39 cellular contexts compared by ENCODE assay signal in the genomic region with DNA sequence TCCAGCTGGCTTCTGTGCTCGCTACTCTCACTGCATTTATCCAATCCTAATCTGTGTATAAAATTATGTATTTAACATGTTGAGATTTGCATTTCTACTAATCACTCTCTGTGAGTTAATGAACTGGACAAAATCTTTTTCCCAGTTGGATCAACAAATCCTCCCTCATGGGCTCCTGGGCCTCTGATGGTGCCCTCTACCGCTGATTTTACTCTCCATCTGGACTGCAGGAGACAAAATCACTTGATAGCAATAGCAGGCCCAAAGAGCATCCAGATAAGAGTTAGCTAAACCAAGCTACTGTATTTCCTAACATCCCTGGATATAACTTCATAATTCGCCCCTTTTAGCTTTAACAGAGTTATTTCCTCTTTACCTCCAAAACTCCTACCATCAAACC. TPM values are rescaled to one million over a fixed set of nuclear protein-coding genes. Genes with fewer than 3 reads are reported as not detected.
"Had no signal": no experiment of that assay in that cellular context is flagged by ENCODE, and none has a peak within 500 bp of the region (broad histone marks: within the 10 kb centered on the region; RNA-seq: fewer than 3 reads in every experiment).

No MANE protein-coding gene starts in this region.

- H3K9me3 Mint-ChIP-seq: activated B cell treated with CpG ODN at 0.5 μM for 24 hours; activated CD8-positive, alpha-beta T cell treated with anti-CD3 and anti-CD28 coated beads for 36 hours; activated naive CD4-positive, alpha-beta T cell treated with anti-CD3 and anti-CD28 coated beads, Interleukin-2, amount 50 U/mL, for 24 hours; activated naive CD8-positive, alpha-beta T cell treated with anti-CD3 and anti-CD28 coated beads, Interleukin-2, amount 50 U/mL, for 24 hours; activated T-helper 1 cell treated with anti-CD3 and anti-CD28 coated beads, Interleukin-12 subunit alpha, Interleukin-12 subunit beta, Interleukin-2, Interleukin-4 antibody, amounts not matched to agents 30 ng/mL and 10 ng/mL and 1 ng/mL, durations not matched to agents 14 hours and 24 hours and 36 hours; activated T-helper 2 cell treated with anti-CD3 and anti-CD28 coated beads, Interferon-gamma antibody, Interleukin-2, Interleukin-4, amounts not matched to agents 10 μg/mL and 5 μg/mL and 100 μg/mL, durations not matched to agents 14 hours and 24 hours and 36 hours; dendritic cell treated with granulocyte-macrophage colony-stimulating factor and Interleukin-4, amounts not matched to agents 40 ng/mL and 50 ng/mL, for 4 days; T-helper 2 cell treated with Interferon-gamma antibody and Interleukin-4, amounts not matched to agents 5 μg/mL and 100 μg/mL, for 36 hours had no signal

- H3K4me3 Mint-ChIP-seq: activated B cell treated with CpG ODN at 0.5 μM for 24 hours; activated CD8-positive, alpha-beta memory T cell treated with anti-CD3 and anti-CD28 coated beads, Interleukin-2, amount 10 ng/mL, durations not matched to agents 7 days and 5 days; activated CD8-positive, alpha-beta T cell treated with anti-CD3 and anti-CD28 coated beads for 36 hours; activated naive CD4-positive, alpha-beta T cell treated with anti-CD3 and anti-CD28 coated beads for 36 hours; activated naive CD4-positive, alpha-beta T cell treated with anti-CD3 and anti-CD28 coated beads, Interleukin-2, amount 50 U/mL, for 24 hours; activated naive CD8-positive, alpha-beta T cell treated with anti-CD3 and anti-CD28 coated beads for 36 hours; activated naive CD8-positive, alpha-beta T cell treated with anti-CD3 and anti-CD28 coated beads, Interleukin-2, amount 50 U/mL, for 24 hours; activated T-helper 1 cell treated with anti-CD3 and anti-CD28 coated beads, Interleukin-12 subunit alpha, Interleukin-12 subunit beta, Interleukin-2, Interleukin-4 antibody, amounts not matched to agents 30 ng/mL and 10 ng/mL and 1 ng/mL, durations not matched to agents 14 hours and 24 hours and 36 hours; central memory CD8-positive, alpha-beta T cell; dendritic cell treated with granulocyte-macrophage colony-stimulating factor and Interleukin-4, amounts not matched to agents 40 ng/mL and 50 ng/mL, for 4 days; effector memory CD8-positive, alpha-beta T cell; T-helper 17 cell; T-helper 2 cell treated with Interferon-gamma antibody and Interleukin-4, amounts not matched to agents 5 μg/mL and 100 μg/mL, for 36 hours had no signal

- H3K27me3 Mint-ChIP-seq: activated B cell treated with CpG ODN at 0.5 μM for 24 hours; activated CD8-positive, alpha-beta memory T cell treated with anti-CD3 and anti-CD28 coated beads, Interleukin-2, amount 10 ng/mL, durations not matched to agents 7 days and 5 days; activated CD8-positive, alpha-beta T cell treated with anti-CD3 and anti-CD28 coated beads for 36 hours; activated naive CD4-positive, alpha-beta T cell treated with anti-CD3 and anti-CD28 coated beads, Interleukin-2, amount 50 U/mL, for 24 hours; activated naive CD8-positive, alpha-beta T cell treated with anti-CD3 and anti-CD28 coated beads for 36 hours; activated naive CD8-positive, alpha-beta T cell treated with anti-CD3 and anti-CD28 coated beads, Interleukin-2, amount 50 U/mL, for 24 hours; central memory CD8-positive, alpha-beta T cell; dendritic cell treated with granulocyte-macrophage colony-stimulating factor and Interleukin-4, amounts not matched to agents 40 ng/mL and 50 ng/mL, for 4 days; effector memory CD8-positive, alpha-beta T cell; T-helper 17 cell had no signal

- H3K27ac Mint-ChIP-seq: activated B cell treated with CpG ODN at 0.5 μM for 24 hours; activated CD8-positive, alpha-beta memory T cell treated with anti-CD3 and anti-CD28 coated beads, Interleukin-2, amount 10 ng/mL, durations not matched to agents 7 days and 5 days; activated CD8-positive, alpha-beta T cell treated with anti-CD3 and anti-CD28 coated beads for 36 hours; activated naive CD4-positive, alpha-beta T cell treated with anti-CD3 and anti-CD28 coated beads for 36 hours; activated naive CD4-positive, alpha-beta T cell treated with anti-CD3 and anti-CD28 coated beads, Interleukin-2, amount 50 U/mL, for 24 hours; activated naive CD8-positive, alpha-beta T cell treated with anti-CD3 and anti-CD28 coated beads for 36 hours; activated naive CD8-positive, alpha-beta T cell treated with anti-CD3 and anti-CD28 coated beads, Interleukin-2, amount 50 U/mL, for 24 hours; activated T-helper 1 cell treated with anti-CD3 and anti-CD28 coated beads, Interleukin-12 subunit alpha, Interleukin-12 subunit beta, Interleukin-2, Interleukin-4 antibody, amounts not matched to agents 30 ng/mL and 10 ng/mL and 1 ng/mL, durations not matched to agents 14 hours and 24 hours and 36 hours; activated T-helper 2 cell treated with anti-CD3 and anti-CD28 coated beads, Interferon-gamma antibody, Interleukin-2, Interleukin-4, amounts not matched to agents 10 μg/mL and 5 μg/mL and 100 μg/mL, durations not matched to agents 14 hours and 24 hours and 36 hours; dendritic cell treated with granulocyte-macrophage colony-stimulating factor and Interleukin-4, amounts not matched to agents 40 ng/mL and 50 ng/mL, for 4 days; effector memory CD8-positive, alpha-beta T cell; T-helper 17 cell; T-helper 2 cell treated with Interferon-gamma antibody and Interleukin-4, amounts not matched to agents 5 μg/mL and 100 μg/mL, for 36 hours had no signal

- H3K4me1 Mint-ChIP-seq: activated CD8-positive, alpha-beta memory T cell treated with anti-CD3 and anti-CD28 coated beads, Interleukin-2, amount 10 ng/mL, durations not matched to agents 7 days and 5 days; activated naive CD4-positive, alpha-beta T cell treated with anti-CD3 and anti-CD28 coated beads, Interleukin-2, amount 50 U/mL, for 24 hours; activated naive CD8-positive, alpha-beta T cell treated with anti-CD3 and anti-CD28 coated beads for 36 hours; activated naive CD8-positive, alpha-beta T cell treated with anti-CD3 and anti-CD28 coated beads, Interleukin-2, amount 50 U/mL, for 24 hours; central memory CD8-positive, alpha-beta T cell; T-helper 17 cell had no signal

- H3K36me3 Mint-ChIP-seq: activated CD8-positive, alpha-beta memory T cell treated with anti-CD3 and anti-CD28 coated beads, Interleukin-2, amount 10 ng/mL, durations not matched to agents 7 days and 5 days; activated naive CD4-positive, alpha-beta T cell treated with anti-CD3 and anti-CD28 coated beads, Interleukin-2, amount 50 U/mL, for 24 hours; activated naive CD8-positive, alpha-beta T cell treated with anti-CD3 and anti-CD28 coated beads for 36 hours had no signal

- DNase-seq: activated B cell treated with CpG ODN at 0.5 μM for 24 hours; activated CD4-positive, alpha-beta T cell treated with anti-CD3 and anti-CD28 coated beads for 48 hours; activated CD4-positive, alpha-beta T cell treated with anti-CD3 and anti-CD28 coated beads, Interleukin-2, amount 50 U/mL, for 1 hour; activated CD4-positive, alpha-beta T cell treated with anti-CD3 and anti-CD28 coated beads, Interleukin-2, amount 50 U/mL, for 48 hours; activated CD8-positive, alpha-beta memory T cell treated with anti-CD3 and anti-CD28 coated beads, Interleukin-2, amount 10 ng/mL, durations not matched to agents 7 days and 5 days; activated CD8-positive, alpha-beta memory T cell treated with anti-CD3 and anti-CD28 coated beads, Interleukin-2, amount 50 U/mL, for 4 hours; activated CD8-positive, alpha-beta T cell treated with anti-CD3 and anti-CD28 coated beads for 36 hours; activated effector memory CD4-positive, alpha-beta T cell treated with anti-CD3 and anti-CD28 coated beads, Interleukin-2, amount 50 U/mL, for 16 hours; activated naive CD4-positive, alpha-beta T cell treated with anti-CD3 and anti-CD28 coated beads for 36 hours; activated naive CD8-positive, alpha-beta T cell treated with anti-CD3 and anti-CD28 coated beads for 36 hours; activated naive CD8-positive, alpha-beta T cell treated with anti-CD3 and anti-CD28 coated beads, Interleukin-2, amount 50 U/mL, for 24 hours; activated T-cell treated with anti-CD3 and anti-CD28 coated beads, Interleukin-2, amount 50 U/mL, for 1 hour; activated T-cell treated with anti-CD3 and anti-CD28 coated beads, Interleukin-2, amount 50 U/mL, for 48 hours; adrenal gland; brain microvascular endothelial cell; dorsolateral prefrontal cortex; effector CD4-positive, alpha-beta T cell; effector memory CD8-positive, alpha-beta T cell; erythroblast; foreskin keratinocyte; gastrocnemius medialis; glutamatergic neuron; heart left ventricle; T-helper 1 cell; T-helper 17 cell; T1000; WERI-Rb-1 had no signal

RNA-seq across cellular contexts. Expression of a gene that starts 14.4 kb away (rescaled TPM):
- total RNA-seq: activated B cell treated with CpG ODN at 0.5 μM for 24 hours; activated CD8-positive, alpha-beta memory T cell treated with anti-CD3 and anti-CD28 coated beads for 36 hours; activated CD8-positive, alpha-beta memory T cell treated with anti-CD3 and anti-CD28 coated beads, Interleukin-2, amount 10 ng/mL, durations not matched to agents 7 days and 5 days; activated CD8-positive, alpha-beta T cell treated with anti-CD3 and anti-CD28 coated beads for 36 hours; activated naive CD4-positive, alpha-beta T cell treated with anti-CD3 and anti-CD28 coated beads for 36 hours; activated naive CD8-positive, alpha-beta T cell treated with anti-CD3 and anti-CD28 coated beads for 36 hours; activated T-helper 1 cell treated with anti-CD3 and anti-CD28 coated beads, Interleukin-12 subunit alpha, Interleukin-12 subunit beta, Interleukin-2, Interleukin-4 antibody, amounts not matched to agents 30 ng/mL and 10 ng/mL and 1 ng/mL, durations not matched to agents 14 hours and 24 hours and 36 hours; activated T-helper 2 cell treated with anti-CD3 and anti-CD28 coated beads, Interferon-gamma antibody, Interleukin-2, Interleukin-4, amounts not matched to agents 10 μg/mL and 5 μg/mL and 100 μg/mL, durations not matched to agents 14 hours and 24 hours and 36 hours; ascending aorta; bronchial epithelial cell; cardiac septum; cerebellum; dorsolateral prefrontal cortex; esophagus muscularis mucosa; foreskin keratinocyte; gastrocnemius medialis; heart left ventricle; T-helper 17 cell had no signal
- polyA plus RNA-seq: foreskin keratinocyte had no signal

RNA-seq across cellular contexts. Expression of a gene that starts 47.8 kb away (rescaled TPM):
- total RNA-seq: activated B cell treated with CpG ODN at 0.5 μM for 24 hours; activated CD8-positive, alpha-beta memory T cell treated with anti-CD3 and anti-CD28 coated beads for 36 hours; activated CD8-positive, alpha-beta memory T cell treated with anti-CD3 and anti-CD28 coated beads, Interleukin-2, amount 10 ng/mL, durations not matched to agents 7 days and 5 days; activated CD8-positive, alpha-beta T cell treated with anti-CD3 and anti-CD28 coated beads for 36 hours; activated naive CD4-positive, alpha-beta T cell treated with anti-CD3 and anti-CD28 coated beads for 36 hours; activated naive CD8-positive, alpha-beta T cell treated with anti-CD3 and anti-CD28 coated beads for 36 hours; activated T-helper 1 cell treated with anti-CD3 and anti-CD28 coated beads, Interleukin-12 subunit alpha, Interleukin-12 subunit beta, Interleukin-2, Interleukin-4 antibody, amounts not matched to agents 30 ng/mL and 10 ng/mL and 1 ng/mL, durations not matched to agents 14 hours and 24 hours and 36 hours; activated T-helper 2 cell treated with anti-CD3 and anti-CD28 coated beads, Interferon-gamma antibody, Interleukin-2, Interleukin-4, amounts not matched to agents 10 μg/mL and 5 μg/mL and 100 μg/mL, durations not matched to agents 14 hours and 24 hours and 36 hours; ascending aorta; bronchial epithelial cell; cardiac septum; cerebellum; dorsolateral prefrontal cortex; esophagus muscularis mucosa; foreskin keratinocyte; T-helper 17 cell had no signal
- polyA plus RNA-seq: foreskin keratinocyte had no signal
